8 cellular contexts compared by ENCODE assay signal in genomic region chr20:48920527-48921167, GRCh38. TPM values are rescaled to one million over a fixed set of nuclear protein-coding genes. Genes with fewer than 3 reads are reported as not detected.
DNase-seq lines count a peak whose midpoint lies in the region; ATAC-seq and TF ChIP-seq lines count a peak whose summit lies in the region.

No MANE protein-coding gene starts in this region.

- no peak for DNase-seq in stimulated activated effector memory CD8-positive, alpha-beta T cell treated with anti-CD3 and anti-CD28 coated beads, Interleukin-12 subunit alpha, Interleukin-12 subunit beta, amount 100 ng/mL, for 72 hours (ENCODE audit: low spot score in 2 of 2)
- no peak for DNase-seq in activated effector memory CD4-positive, alpha-beta T cell treated with anti-CD3 and anti-CD28 coated beads, Interleukin-2, amount 50 U/mL, for 16 hours
- DNase-seq in RKO (ENCODE audit: low spot score) (no peak), NCI-H1436 treated with DMSO at 0.1 percent for 48 hours (lab: John Stamatoyannopoulos, UW) (no peak)

- CTCF ChIA-PET in HEK293 (lab: Yijun Ruan, JAX) = interaction anchor here (0.7 to 1.4 kb wide), 3 partner anchors 132 to 688 kb away, joined by 3 to 4 read pairs (median 3); no protein-coding TSS in a partner anchor

- peaks cover 4% of the 10 kb centered on the region for H3K9me3 Mint-ChIP-seq in activated T-helper 17 cell treated with anti-CD3 and anti-CD28 coated beads, Interleukin-2, amount 50 U/mL, for 72 hours
- H3K9me3 Mint-ChIP-seq in stimulated activated effector memory CD8-positive, alpha-beta T cell treated with anti-CD3 and anti-CD28 coated beads, Interleukin-12 subunit alpha, Interleukin-12 subunit beta, amount 100 ng/mL, for 72 hours = no peaks in the 10 kb centered on the region

- no peak overlapping the region for H3K9ac ChIP-seq in iPS-15b (ENCODE audit: low read depth, low read length)

- H3K27me3 ChIP-seq in iPS-15b (ENCODE audit: control insufficient read depth, insufficient read depth, low read length) = no peaks in the 10 kb centered on the region

- H3K36me3 ChIP-seq in HEK293 (ENCODE audit: control insufficient read depth in 2 of 2, insufficient read depth in 1 of 2, low read length in 2 of 2) (no peaks in the 10 kb centered on the region), iPS-15b (ENCODE audit: control insufficient read depth, insufficient read depth, low read length) (no peaks in the 10 kb centered on the region)

- peaks cover 27% of the 10 kb centered on the region for H3K4me1 Mint-ChIP-seq in activated T-helper 17 cell treated with anti-CD3 and anti-CD28 coated beads, Interleukin-2, amount 50 U/mL, for 72 hours
- H3K4me1 Mint-ChIP-seq in stimulated activated effector memory CD8-positive, alpha-beta T cell treated with anti-CD3 and anti-CD28 coated beads, Interleukin-12 subunit alpha, Interleukin-12 subunit beta, amount 100 ng/mL, for 72 hours = peaks cover 34% of the 10 kb centered on the region

- H3K27ac Mint-ChIP-seq in activated T-helper 17 cell treated with anti-CD3 and anti-CD28 coated beads, Interleukin-2, amount 50 U/mL, for 72 hours = peak overlapping the region; percentile 100
- H3K27ac Mint-ChIP-seq in stimulated activated effector memory CD8-positive, alpha-beta T cell treated with anti-CD3 and anti-CD28 coated beads, Interleukin-12 subunit alpha, Interleukin-12 subunit beta, amount 100 ng/mL, for 72 hours = peak overlapping the region; percentile 95

- no peak for TF ChIP-seq CTCF in HEK293 (tag by site-specific recombination; IDR thresholded peaks at IDR 0.05)

- H3K36me3 Mint-ChIP-seq in activated T-helper 17 cell treated with anti-CD3 and anti-CD28 coated beads, Interleukin-2, amount 50 U/mL, for 72 hours (ENCODE audit: low read depth) = peaks cover 6% of the 10 kb centered on the region
- H3K36me3 Mint-ChIP-seq in stimulated activated effector memory CD8-positive, alpha-beta T cell treated with anti-CD3 and anti-CD28 coated beads, Interleukin-12 subunit alpha, Interleukin-12 subunit beta, amount 100 ng/mL, for 72 hours = peaks cover 11% of the 10 kb centered on the region

- H3K4me3 ChIP-seq in HEK293 (ENCODE audit: low read depth, low read length) (peak overlapping the region; percentile 86), iPS-15b (ENCODE audit: low read depth, low read length) (peak overlapping the region; percentile 79)

- H3K9me3 ChIP-seq in HEK293 (ENCODE audit: control insufficient read depth, insufficient read depth, low read depth, low read length) (no peaks in the 10 kb centered on the region), iPS-15b (ENCODE audit: control insufficient read depth, insufficient read depth, low read length) (no peaks in the 10 kb centered on the region)

- ATAC-seq in activated T-helper 17 cell treated with anti-CD3 and anti-CD28 coated beads, Interleukin-2, amount 50 U/mL, for 72 hours (replicated peaks) = no peak
- ATAC-seq in stimulated activated effector memory CD8-positive, alpha-beta T cell treated with anti-CD3 and anti-CD28 coated beads, Interleukin-12 subunit alpha, Interleukin-12 subunit beta, amount 100 ng/mL, for 72 hours = no peak
- ATAC-seq in GM21390 (IDR thresholded peaks at IDR 0.05; ENCODE audit: unreplicated experiment) = no peak

- no peaks in the 10 kb centered on the region for H3K27me3 Mint-ChIP-seq in activated T-helper 17 cell treated with anti-CD3 and anti-CD28 coated beads, Interleukin-2, amount 50 U/mL, for 72 hours

- POLR2A ChIA-PET in HEK293 (lab: Yijun Ruan, JAX) = no interaction called here

- peaks cover 4% of the 10 kb centered on the region; the same call in 1 of the 2 replicates for H3K4me1 ChIP-seq in HEK293 (ENCODE audit: control insufficient read depth, insufficient read depth, low read length)
- peaks cover 5% of the 10 kb centered on the region for H3K4me1 ChIP-seq in iPS-15b (ENCODE audit: control insufficient read depth, insufficient read depth, low read length)

- H3K4me3 Mint-ChIP-seq in activated T-helper 17 cell treated with anti-CD3 and anti-CD28 coated beads, Interleukin-2, amount 50 U/mL, for 72 hours = peak overlapping the region; percentile 100
- peak overlapping the region; percentile 86 for H3K4me3 Mint-ChIP-seq in stimulated activated effector memory CD8-positive, alpha-beta T cell treated with anti-CD3 and anti-CD28 coated beads, Interleukin-12 subunit alpha, Interleukin-12 subunit beta, amount 100 ng/mL, for 72 hours

- H3K27ac ChIP-seq in HEK293 (ENCODE audit: extremely low read depth, low read depth, low read length) = no peak overlapping the region

TF ChIP-seq in HEK293, 187 proteins besides CTCF, POLR2A, EP300 and RAD21 (continues in another document):
- TF ChIP-seq ZNF23 (tag by site-specific recombination; IDR thresholded peaks at IDR 0.05; ENCODE audit: borderline replicate concordance) (no peak), ZNF26 (tag by site-specific recombination; IDR thresholded peaks at IDR 0.05) (no peak), ZNF362 (tag by site-specific recombination; IDR thresholded peaks at IDR 0.05) (no peak), ZXDB (tag by site-specific recombination; IDR thresholded peaks at IDR 0.05) (no peak), ZNF221 (tag by site-specific recombination; IDR thresholded peaks at IDR 0.05; ENCODE audit: borderline replicate concordance) (no peak), ZNF266 (tag by site-specific recombination; IDR thresholded peaks at IDR 0.05; ENCODE audit: low read depth) (no peak), ZNF560 (tag by site-specific recombination; IDR thresholded peaks at IDR 0.05; ENCODE audit: borderline replicate concordance) (no peak), KLF1 (tag by site-specific recombination; IDR thresholded peaks at IDR 0.05) (0 out of 2 replicates have a peak, but pooled peaks have one; percentile 11), ZSCAN16 (tag by site-specific recombination; IDR thresholded peaks at IDR 0.05) (no peak), ZNF624 (tag by site-specific recombination; IDR thresholded peaks at IDR 0.05) (no peak), ZNF561 (tag by site-specific recombination; IDR thresholded peaks at IDR 0.05; ENCODE audit: borderline replicate concordance) (peak; percentile 31; the same call in 1 of the 2 replicates), YY1 (tag by site-specific recombination; IDR thresholded peaks at IDR 0.05) (no peak), ZNF24 (tag by site-specific recombination; IDR thresholded peaks at IDR 0.05) (no peak), ZNF391 (tag by site-specific recombination; IDR thresholded peaks at IDR 0.05; ENCODE audit: borderline replicate concordance, low read depth) (no peak), ZNF398 (tag by site-specific recombination; IDR thresholded peaks at IDR 0.05) (peak; percentile 18; the same call in 1 of the 2 replicates), ZNF366 (tag by site-specific recombination; conservative IDR thresholded peaks at IDR 0.05) (peak; percentile 83), WT1 (tag by site-specific recombination; IDR thresholded peaks at IDR 0.05) (no peak), RBAK (tag by site-specific recombination; IDR thresholded peaks at IDR 0.05) (no peak), ZNF423 (tag by site-specific recombination; IDR thresholded peaks at IDR 0.05) (no peak), ZNF138 (tag by site-specific recombination; IDR thresholded peaks at IDR 0.05; ENCODE audit: borderline replicate concordance) (no peak), ZNF112 (tag by site-specific recombination; IDR thresholded peaks at IDR 0.05) (no peak), ZNF132 (tag by site-specific recombination; IDR thresholded peaks at IDR 0.05; ENCODE audit: borderline replicate concordance) (no peak)

RNA-seq across cellular contexts. Expression of gene ARFGEF2, which starts 0.9 kb away (rescaled TPM):
- 10 to 100 TPM; 22.9 to 32.0 TPM for total RNA-seq in activated T-helper 17 cell treated with anti-CD3 and anti-CD28 coated beads, Interleukin-2, amount 50 U/mL, for 72 hours
